In the genomic region with DNA sequence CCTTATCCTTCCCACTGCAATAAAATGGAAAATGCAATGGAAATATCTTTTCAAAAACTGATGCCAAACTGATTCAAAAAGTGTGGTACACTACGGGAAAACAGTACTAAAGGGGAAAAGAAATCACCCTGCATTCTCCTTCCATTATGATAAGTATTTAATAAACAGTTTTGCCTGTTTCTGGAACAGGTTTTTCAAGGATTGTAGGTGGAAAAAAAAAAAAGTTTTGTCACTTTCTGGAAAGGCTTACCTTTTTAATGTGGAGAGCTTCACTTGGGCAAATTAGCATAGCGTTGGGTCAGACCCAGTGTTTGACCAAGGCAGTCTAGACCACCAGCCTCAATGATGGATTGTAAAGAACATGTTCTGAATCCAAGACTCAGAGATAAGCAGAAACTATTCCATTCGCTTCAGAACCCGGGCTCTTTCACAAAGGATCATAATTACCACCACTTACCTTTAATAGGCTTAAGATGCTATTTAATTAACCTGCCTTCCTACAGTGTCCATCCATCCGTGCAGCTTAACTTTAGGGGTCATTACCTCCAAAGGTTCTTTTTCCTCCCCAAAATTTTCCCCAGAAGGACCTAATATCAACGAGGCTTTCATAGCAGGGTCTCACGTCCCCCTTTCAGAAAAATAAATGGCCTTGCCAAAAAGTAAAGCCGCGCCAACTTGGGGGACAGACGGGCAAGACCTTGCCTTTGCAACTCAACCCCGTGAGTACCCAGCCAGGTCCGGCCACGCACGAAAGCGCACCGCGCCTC, we compare ENCODE assay signal across 8 cellular contexts. TPM values are rescaled to one million over a fixed set of nuclear protein-coding genes. Genes with fewer than 3 reads are reported as not detected.
A peak's percentile ranks its signal among the peaks of the same experiment; 100 is the strongest.
DNase-seq lines count a peak whose midpoint lies in the region; ATAC-seq and TF ChIP-seq lines count a peak whose summit lies in the region.

No MANE protein-coding gene starts in this region.

- H3K4me1 Mint-ChIP-seq in T-helper 1 cell treated with Interleukin-12 subunit alpha and Interleukin-12 subunit beta and Interleukin-4 antibody, amounts not matched to agents 30 μg/mL and 1 μg/mL, for 36 hours (ENCODE audit: low read depth), result peaks cover 13% of the 10 kb centered on the region
- peaks cover 9% of the 10 kb centered on the region for H3K4me1 Mint-ChIP-seq in glutamatergic neuron (ENCODE audit: low read depth, unreplicated experiment)
- peaks cover 13% of the 10 kb centered on the region for H3K4me1 Mint-ChIP-seq in stimulated activated effector memory CD8-positive, alpha-beta T cell treated with anti-CD3 and anti-CD28 coated beads, Interleukin-12 subunit alpha, Interleukin-12 subunit beta, amount 100 ng/mL, for 72 hours

- no peak overlapping the region for H3K27ac Mint-ChIP-seq in T-helper 1 cell treated with Interleukin-12 subunit alpha and Interleukin-12 subunit beta and Interleukin-4 antibody, amounts not matched to agents 30 μg/mL and 1 μg/mL, for 36 hours
- peak overlapping the region; percentile 72 for H3K27ac Mint-ChIP-seq in glutamatergic neuron (ENCODE audit: unreplicated experiment)
- no peak overlapping the region for H3K27ac Mint-ChIP-seq in stimulated activated effector memory CD8-positive, alpha-beta T cell treated with anti-CD3 and anti-CD28 coated beads, Interleukin-12 subunit alpha, Interleukin-12 subunit beta, amount 100 ng/mL, for 72 hours

- H3K27me3 Mint-ChIP-seq in T-helper 1 cell treated with Interleukin-12 subunit alpha and Interleukin-12 subunit beta and Interleukin-4 antibody, amounts not matched to agents 30 μg/mL and 1 μg/mL, for 36 hours (ENCODE audit: low read depth), result peaks cover 29% of the 10 kb centered on the region
- peaks cover 5% of the 10 kb centered on the region for H3K27me3 Mint-ChIP-seq in glutamatergic neuron (ENCODE audit: unreplicated experiment)

- no peak for TF ChIP-seq CTCF in glutamatergic neuron (IDR thresholded peaks at IDR 0.05; ENCODE audit: partially characterized antibody, unreplicated experiment)

- peak overlapping the region; percentile 80 for H3K4me3 Mint-ChIP-seq in T-helper 1 cell treated with Interleukin-12 subunit alpha and Interleukin-12 subunit beta and Interleukin-4 antibody, amounts not matched to agents 30 μg/mL and 1 μg/mL, for 36 hours
- peak overlapping the region; percentile 94 for H3K4me3 Mint-ChIP-seq in glutamatergic neuron (ENCODE audit: unreplicated experiment)
- H3K4me3 Mint-ChIP-seq in stimulated activated effector memory CD8-positive, alpha-beta T cell treated with anti-CD3 and anti-CD28 coated beads, Interleukin-12 subunit alpha, Interleukin-12 subunit beta, amount 100 ng/mL, for 72 hours, result peak overlapping the region; percentile 75

- no peak for ATAC-seq in stimulated activated effector memory CD8-positive, alpha-beta T cell treated with anti-CD3 and anti-CD28 coated beads, Interleukin-12 subunit alpha, Interleukin-12 subunit beta, amount 100 ng/mL, for 72 hours
- ATAC-seq in HG03045 (IDR thresholded peaks at IDR 0.05; ENCODE audit: unreplicated experiment) (no peak), GM19328 (IDR thresholded peaks at IDR 0.05; ENCODE audit: unreplicated experiment) (no peak)

- no peaks in the 10 kb centered on the region for H3K9me3 Mint-ChIP-seq in T-helper 1 cell treated with Interleukin-12 subunit alpha and Interleukin-12 subunit beta and Interleukin-4 antibody, amounts not matched to agents 30 μg/mL and 1 μg/mL, for 36 hours
- H3K9me3 Mint-ChIP-seq in glutamatergic neuron (ENCODE audit: unreplicated experiment), result peaks cover 2% of the 10 kb centered on the region
- no peaks in the 10 kb centered on the region for H3K9me3 Mint-ChIP-seq in stimulated activated effector memory CD8-positive, alpha-beta T cell treated with anti-CD3 and anti-CD28 coated beads, Interleukin-12 subunit alpha, Interleukin-12 subunit beta, amount 100 ng/mL, for 72 hours

- DNase-seq in NCI-H1092 treated with DMSO at 0.1 percent for 48 hours (lab: John Stamatoyannopoulos, UW) (peak; percentile 17), NCI-H1092 (lab: John Stamatoyannopoulos, UW) (no peak), glutamatergic neuron (no peak), SKM-1 (lab: John Stamatoyannopoulos, UW; ENCODE audit: unreplicated experiment) (no peak)
- DNase-seq in stimulated activated effector memory CD8-positive, alpha-beta T cell treated with anti-CD3 and anti-CD28 coated beads, Interleukin-12 subunit alpha, Interleukin-12 subunit beta, amount 100 ng/mL, for 72 hours (ENCODE audit: low spot score in 2 of 2), result no peak

- H3K36me3 Mint-ChIP-seq in T-helper 1 cell treated with Interleukin-12 subunit alpha and Interleukin-12 subunit beta and Interleukin-4 antibody, amounts not matched to agents 30 μg/mL and 1 μg/mL, for 36 hours (ENCODE audit: low read depth), result no peaks in the 10 kb centered on the region
- H3K36me3 Mint-ChIP-seq in glutamatergic neuron (ENCODE audit: unreplicated experiment), result no peaks in the 10 kb centered on the region
- H3K36me3 Mint-ChIP-seq in stimulated activated effector memory CD8-positive, alpha-beta T cell treated with anti-CD3 and anti-CD28 coated beads, Interleukin-12 subunit alpha, Interleukin-12 subunit beta, amount 100 ng/mL, for 72 hours, result no peaks in the 10 kb centered on the region

RNA-seq across cellular contexts. Expression of a gene that starts 1.0 kb away (rescaled TPM):
- 33.9 TPM for total RNA-seq in glutamatergic neuron (ENCODE audit: unreplicated experiment)
